11 cellular contexts compared by ENCODE assay signal in genomic region chr17:14310584-14310983, GRCh38. TPM values are rescaled to one million over a fixed set of nuclear protein-coding genes. Genes with fewer than 3 reads are reported as not detected.
DNase-seq lines count a peak whose midpoint lies in the region; ATAC-seq and TF ChIP-seq lines count a peak whose summit lies in the region.
"Had no signal": no experiment of that assay in that cellular context is flagged by ENCODE, and none has a peak within 500 bp of the region (broad histone marks: within the 10 kb centered on the region; RNA-seq: fewer than 3 reads in every experiment).

No MANE protein-coding gene starts in this region.

- no peaks in the 10 kb centered on the region for H3K9me3 Mint-ChIP-seq in activated T-cell treated with anti-CD3 and anti-CD28 coated beads, Interleukin-2, amount 50 U/mL, for 24 hours
- H3K9me3 Mint-ChIP-seq in T-cell (no peaks in the 10 kb centered on the region), progenitor cell of endocrine pancreas (ENCODE audit: low read depth) (no peaks in the 10 kb centered on the region)
- H3K9me3 Mint-ChIP-seq: activated naive CD4-positive, alpha-beta T cell treated with anti-CD3 and anti-CD28 coated beads, Interleukin-2, amount 50 U/mL, for 72 hours had no signal

- CTCF ChIA-PET in T-cell (lab: Charles Lee): no interaction called here

- no peak for TF ChIP-seq POLR2A in upper lobe of left lung (IDR thresholded peaks at IDR 0.05)

- WGBS in upper lobe of left lung, 2 donors: 54 to 55% methylated on average over 7 of the region's 7 CpGs

- ATAC-seq in T-cell (replicated peaks in 1 of 4): no peak
- no peak for ATAC-seq in upper lobe of left lung (ENCODE audit: low FRiP score in 2 of 2)
- ATAC-seq: activated naive CD4-positive, alpha-beta T cell treated with anti-CD3 and anti-CD28 coated beads, Interleukin-2, amount 50 U/mL, for 72 hours; Panc1 had no signal

- H3K4me3 ChIP-seq in left ventricle myocardium inferior: peak overlapping the region; percentile 70
- H3K4me3 ChIP-seq in upper lobe of left lung: no peak overlapping the region

- H3K27ac ChIP-seq in left ventricle myocardium inferior (replicated peaks) (peak overlapping the region; percentile 69), upper lobe of left lung (no peak overlapping the region)

- TF ChIP-seq EP300 in upper lobe of left lung (IDR thresholded peaks at IDR 0.05): no peak

- peaks cover 46% of the 10 kb centered on the region for H3K36me3 Mint-ChIP-seq in activated T-cell treated with anti-CD3 and anti-CD28 coated beads, Interleukin-2, amount 50 U/mL, for 24 hours (ENCODE audit: low read depth)
- peaks cover 29% of the 10 kb centered on the region for H3K36me3 Mint-ChIP-seq in T-cell
- peaks cover 15% of the 10 kb centered on the region for H3K36me3 Mint-ChIP-seq in progenitor cell of endocrine pancreas (ENCODE audit: insufficient read depth)
- H3K36me3 Mint-ChIP-seq: activated naive CD4-positive, alpha-beta T cell treated with anti-CD3 and anti-CD28 coated beads, Interleukin-2, amount 50 U/mL, for 72 hours had no signal

- no peak overlapping the region for H3K4me3 Mint-ChIP-seq in activated T-cell treated with anti-CD3 and anti-CD28 coated beads, Interleukin-2, amount 50 U/mL, for 24 hours
- peak overlapping the region; percentile 58 to 88 (median 66) for H3K4me3 Mint-ChIP-seq in T-cell
- peak overlapping the region; percentile 88 for H3K4me3 Mint-ChIP-seq in progenitor cell of endocrine pancreas (ENCODE audit: low read depth)

- H3K4me1 ChIP-seq in left ventricle myocardium inferior (peaks cover 39% of the 10 kb centered on the region), upper lobe of left lung (peaks cover 7 to 20% (median 13%) of the 10 kb centered on the region in 4 donors)

- TF ChIP-seq CTCF in left ventricle myocardium inferior (IDR thresholded peaks at IDR 0.05; ENCODE audit: borderline replicate concordance): no peak
- TF ChIP-seq CTCF in progenitor cell of endocrine pancreas (IDR thresholded peaks at IDR 0.05; ENCODE audit: unreplicated experiment): no peak
- TF ChIP-seq CTCF in upper lobe of left lung (IDR thresholded peaks at IDR 0.05): no peak

- H3K27me3 ChIP-seq in left ventricle myocardium inferior (ENCODE audit: low read depth) (peaks cover 22% of the 10 kb centered on the region), upper lobe of left lung (peaks cover 0 to 7% (median 0%) of the 10 kb centered on the region in 4 donors)

- H3K36me3 ChIP-seq in left ventricle myocardium inferior: no peaks in the 10 kb centered on the region
- no peaks in the 10 kb centered on the region for H3K36me3 ChIP-seq in upper lobe of left lung

- no peaks in the 10 kb centered on the region for H3K27me3 Mint-ChIP-seq in activated T-cell treated with anti-CD3 and anti-CD28 coated beads, Interleukin-2, amount 50 U/mL, for 24 hours
- no peaks in the 10 kb centered on the region for H3K27me3 Mint-ChIP-seq in T-cell
- H3K27me3 Mint-ChIP-seq in progenitor cell of endocrine pancreas: peaks cover 5% of the 10 kb centered on the region

- H3K9me3 ChIP-seq in left ventricle myocardium inferior (replicated peaks) (no peaks in the 10 kb centered on the region), upper lobe of left lung (no peaks in the 10 kb centered on the region)

- DNase-seq in activated T-cell treated with anti-CD3 and anti-CD28 coated beads, Interleukin-2, amount 50 U/mL, for 24 hours: no peak
- no peak for DNase-seq in activated T-cell treated with anti-CD3 and anti-CD28 coated beads, Interleukin-2, amount 50 U/mL, for 1 hour
- DNase-seq in T-cell (no peak), left ventricle myocardium inferior (peak; percentile 25), progenitor cell of endocrine pancreas (ENCODE audit: low spot score, unreplicated experiment) (no peak), upper lobe of left lung (no peak), NCI-H1417 (lab: John Stamatoyannopoulos, UW) (no peak)
- DNase-seq in stimulated activated naive CD4-positive, alpha-beta T cell (lab: John Stamatoyannopoulos, UW): no peak
- DNase-seq: stimulated activated CD4-positive, alpha-beta T cell treated with anti-CD3 and anti-CD28 coated beads, Interleukin-15, amount 100 ng/mL, for 24 hours had no signal

- peak overlapping the region; percentile 4 for H3K27ac Mint-ChIP-seq in activated T-cell treated with anti-CD3 and anti-CD28 coated beads, Interleukin-2, amount 50 U/mL, for 24 hours
- H3K27ac Mint-ChIP-seq in T-cell (peak overlapping the region; percentile 30 to 55), progenitor cell of endocrine pancreas (no peak overlapping the region)
- H3K27ac Mint-ChIP-seq: activated naive CD4-positive, alpha-beta T cell treated with anti-CD3 and anti-CD28 coated beads, Interleukin-2, amount 50 U/mL, for 72 hours had no signal

- POLR2A ChIA-PET in T-cell (lab: Charles Lee): interaction anchor here in 1 of 2 donors (0.5 kb wide), 1 partner anchor 26 kb away, joined by 3 read pairs; no protein-coding TSS in a partner anchor

- peaks cover 76% of the 10 kb centered on the region for H3K4me1 Mint-ChIP-seq in activated T-cell treated with anti-CD3 and anti-CD28 coated beads, Interleukin-2, amount 50 U/mL, for 24 hours (ENCODE audit: low read depth)
- H3K4me1 Mint-ChIP-seq in T-cell (peaks cover 60 to 77% (median 74%) of the 10 kb centered on the region in 3 donors), progenitor cell of endocrine pancreas (ENCODE audit: low read depth) (peaks cover 18% of the 10 kb centered on the region)

- intact Hi-C loops in left ventricle myocardium inferior (cut with micrococcal nuclease): no loop called here

RNA-seq across cellular contexts. Expression of gene HS3ST3B1, which starts 9.7 kb away (rescaled TPM):
- total RNA-seq in T-cell (10 to 100 TPM; 12.9 to 35.1 (median 25.1) TPM), left ventricle myocardium inferior (1.2 TPM), progenitor cell of endocrine pancreas (14.2 and 16.7 TPM in 2 replicates), upper lobe of left lung (1 to 10 TPM; 2.7 to 7.2 (median 4.3) TPM)
